Comparison of ENCODE assay signal across 9 cellular contexts in genomic region chr3:126082334-126083137, GRCh38. TPM values are rescaled to one million over a fixed set of nuclear protein-coding genes. Genes with fewer than 3 reads are reported as not detected.
A peak's percentile ranks its signal among the peaks of the same experiment; 100 is the strongest.
DNase-seq lines count a peak whose midpoint lies in the region; ATAC-seq and TF ChIP-seq lines count a peak whose summit lies in the region.
"Had no signal": no experiment of that assay in that cellular context is flagged by ENCODE, and none has a peak within 500 bp of the region (broad histone marks: within the 10 kb centered on the region; RNA-seq: fewer than 3 reads in every experiment).

No MANE protein-coding gene starts in this region.

- H3K9me3 Mint-ChIP-seq in activated T-helper 2 cell treated with anti-CD3 and anti-CD28 coated beads, Interferon-gamma antibody, Interleukin-2, Interleukin-4, amounts not matched to agents 10 μg/mL and 5 μg/mL and 100 μg/mL, durations not matched to agents 14 hours and 24 hours and 36 hours: peaks cover 5% of the 10 kb centered on the region

- no peak overlapping the region for H3K27ac ChIP-seq in cardiac muscle cell
- peak overlapping the region in 1 of 2 donors; percentile 92 for H3K27ac ChIP-seq in right atrium auricular region
- H3K27ac ChIP-seq in upper lobe of right lung: peak overlapping the region; percentile 86

- no peaks in the 10 kb centered on the region for H3K36me3 Mint-ChIP-seq in activated T-helper 2 cell treated with anti-CD3 and anti-CD28 coated beads, Interferon-gamma antibody, Interleukin-2, Interleukin-4, amounts not matched to agents 10 μg/mL and 5 μg/mL and 100 μg/mL, durations not matched to agents 14 hours and 24 hours and 36 hours (ENCODE audit: low read depth)

- TF ChIP-seq CTCF in cardiac muscle cell (IDR thresholded peaks at IDR 0.05; ENCODE audit: low read depth, low read length) (no peak), right atrium auricular region (IDR thresholded peaks at IDR 0.05) (no peak), kidney epithelial cell (IDR thresholded peaks at IDR 0.05; ENCODE audit: insufficient read depth, low read length, poor library complexity, severe bottlenecking) (no peak), upper lobe of right lung (IDR thresholded peaks at IDR 0.05) (no peak)

- peaks cover 14% of the 10 kb centered on the region for H3K4me1 Mint-ChIP-seq in activated T-helper 2 cell treated with anti-CD3 and anti-CD28 coated beads, Interferon-gamma antibody, Interleukin-2, Interleukin-4, amounts not matched to agents 10 μg/mL and 5 μg/mL and 100 μg/mL, durations not matched to agents 14 hours and 24 hours and 36 hours (ENCODE audit: low read depth)

- ATAC-seq in upper lobe of right lung (no peak), HG03097 (IDR thresholded peaks at IDR 0.05; ENCODE audit: low FRiP score, unreplicated experiment) (no peak)

- H3K27me3 ChIP-seq in cardiac muscle cell (no peaks in the 10 kb centered on the region), right atrium auricular region (no peaks in the 10 kb centered on the region), kidney epithelial cell (ENCODE audit: control insufficient read depth, insufficient read depth, low read length) (no peaks in the 10 kb centered on the region), upper lobe of right lung (no peaks in the 10 kb centered on the region)

- H3K4me3 ChIP-seq in cardiac muscle cell (peak overlapping the region; percentile 79), right atrium auricular region (no peak overlapping the region), kidney epithelial cell (ENCODE audit: low read depth, low read length) (peak overlapping the region; percentile 75), upper lobe of right lung (peak overlapping the region; percentile 68)

- no peaks in the 10 kb centered on the region for H3K36me3 ChIP-seq in cardiac muscle cell
- H3K36me3 ChIP-seq in right atrium auricular region: no peaks in the 10 kb centered on the region
- H3K36me3 ChIP-seq in kidney epithelial cell (ENCODE audit: control insufficient read depth, insufficient read depth, low read length): no peaks in the 10 kb centered on the region
- H3K36me3 ChIP-seq in upper lobe of right lung: no peaks in the 10 kb centered on the region

- no peak for DNase-seq in cardiac muscle cell (ENCODE audit: low read depth in 1 of 2, low spot score in 1 of 2)
- DNase-seq in right atrium auricular region (ENCODE audit: low spot score): no peak
- no peak for DNase-seq in activated T-helper 2 cell treated with anti-CD3 and anti-CD28 coated beads, Interferon-gamma antibody, Interleukin-2, Interleukin-4, amounts not matched to agents 10 μg/mL and 5 μg/mL and 100 μg/mL, durations not matched to agents 14 hours and 24 hours and 36 hours (ENCODE audit: low spot score)
- no peak for DNase-seq in kidney epithelial cell (ENCODE audit: low read depth)
- no peak for DNase-seq in upper lobe of right lung
- no peak for DNase-seq in stimulated activated CD4-positive, alpha-beta T cell treated with anti-CD3 and anti-CD28 coated beads, Interleukin-15, amount 100 ng/mL, for 24 hours
- DNase-seq in A172 (ENCODE audit: low spot score): no peak
- DNase-seq: NCI-H2107 had no signal

- H3K27me3 Mint-ChIP-seq in activated T-helper 2 cell treated with anti-CD3 and anti-CD28 coated beads, Interferon-gamma antibody, Interleukin-2, Interleukin-4, amounts not matched to agents 10 μg/mL and 5 μg/mL and 100 μg/mL, durations not matched to agents 14 hours and 24 hours and 36 hours (ENCODE audit: low read depth): no peaks in the 10 kb centered on the region

- H3K27ac Mint-ChIP-seq in activated T-helper 2 cell treated with anti-CD3 and anti-CD28 coated beads, Interferon-gamma antibody, Interleukin-2, Interleukin-4, amounts not matched to agents 10 μg/mL and 5 μg/mL and 100 μg/mL, durations not matched to agents 14 hours and 24 hours and 36 hours: peak overlapping the region; percentile 82

- H3K9me3 ChIP-seq in cardiac muscle cell (ENCODE audit: low read depth) (no peaks in the 10 kb centered on the region), right atrium auricular region (no peaks in the 10 kb centered on the region), upper lobe of right lung (no peaks in the 10 kb centered on the region)

- no peaks in the 10 kb centered on the region for H3K4me1 ChIP-seq in cardiac muscle cell (ENCODE audit: low read depth)
- H3K4me1 ChIP-seq in right atrium auricular region: peaks cover 0 to 25% of the 10 kb centered on the region in 2 donors
- H3K4me1 ChIP-seq in upper lobe of right lung: peaks cover 6% of the 10 kb centered on the region

- intact Hi-C loops in activated T-helper 2 cell treated with anti-CD3 and anti-CD28 coated beads, Interferon-gamma antibody, Interleukin-2, Interleukin-4, amounts not matched to agents 10 μg/mL and 5 μg/mL and 100 μg/mL, durations not matched to agents 14 hours and 24 hours and 36 hours (cut with micrococcal nuclease): loop anchor here (5.0 kb wide), 1 partner anchor 1515 kb away; the partner anchor contains the start of gene MCM2
- intact Hi-C loops in upper lobe of right lung (cut with DNase I): no loop called here

- H3K4me3 Mint-ChIP-seq in activated T-helper 2 cell treated with anti-CD3 and anti-CD28 coated beads, Interferon-gamma antibody, Interleukin-2, Interleukin-4, amounts not matched to agents 10 μg/mL and 5 μg/mL and 100 μg/mL, durations not matched to agents 14 hours and 24 hours and 36 hours (ENCODE audit: low read depth): peak overlapping the region; percentile 92

RNA-seq across cellular contexts. Expression of gene SLC41A3, which starts 1.4 kb away (rescaled TPM):
- total RNA-seq in cardiac muscle cell: 55.1 and 68.0 TPM in 2 replicates
- 33.4 and 33.9 TPM in 2 replicates for polyA plus RNA-seq in cardiac muscle cell
- 10 to 100 TPM; 34.1 to 39.6 TPM for total RNA-seq in right atrium auricular region
- total RNA-seq in activated T-helper 2 cell treated with anti-CD3 and anti-CD28 coated beads, Interferon-gamma antibody, Interleukin-2, Interleukin-4, amounts not matched to agents 10 μg/mL and 5 μg/mL and 100 μg/mL, durations not matched to agents 14 hours and 24 hours and 36 hours: 13.1 and 14.7 TPM in 2 replicates
- total RNA-seq in kidney epithelial cell: 73.4 and 74.9 TPM in 2 replicates
- 30.8 TPM for total RNA-seq in upper lobe of right lung
- 40.9 and 42.3 TPM in 2 replicates for total RNA-seq in A172 (2014; rRNA removed; shearing (Covaris generic))

Comparison
In these comparisons a context has a peak if more than half of its experiments do, and no peak if none do; other contexts are left out.
1. H3K4me3 ChIP-seq: peak in cardiac muscle cell (single experiment), kidney epithelial cell (single experiment) and upper lobe of right lung (single experiment); none in right atrium auricular region (0 of 2).